19 cellular contexts compared by ENCODE assay signal in genomic region chr3:139611540-139611939, GRCh38.
DNase-seq lines count a peak whose midpoint lies in the region; TF ChIP-seq lines count a peak whose summit lies in the region.
"Had no signal": no experiment of that assay in that cellular context is flagged by ENCODE, and none has a peak within 500 bp of the region (broad histone marks: within the 10 kb centered on the region; RNA-seq: fewer than 3 reads in every experiment).

No MANE protein-coding gene starts in this region.

- POLR2A ChIA-PET in A673 (lab: Charles Lee; ENCODE audit: low non-redundant PET) (no interaction called here), HEK293 (lab: Yijun Ruan, JAX) (no interaction called here)

- H3K27ac ChIP-seq in A673 (ENCODE audit: low read depth, low read length, poor library complexity, severe bottlenecking) (no peak overlapping the region), HEK293 (ENCODE audit: extremely low read depth, low read depth, low read length) (no peak overlapping the region)
- H3K27ac ChIP-seq: C4-2B, GM23248, HL-60 had no signal

- TF ChIP-seq CTCF in A673 (conservative IDR thresholded peaks at IDR 0.05; ENCODE audit: low read depth, low read length) (no peak), HEK293 (tag by site-specific recombination; IDR thresholded peaks at IDR 0.05) (no peak), GM10266 (IDR thresholded peaks at IDR 0.05; ENCODE audit: control insufficient read depth, insufficient read depth, low read depth, missing control alignments) (no peak)

- BruUV-seq in A673 (replicated peaks; lab: Mats Ljungman, UMichigan): no TSS peak

- intact Hi-C loops in A673 (cut with micrococcal nuclease; ENCODE audit: unreplicated experiment): no loop called here

- no peaks in the 10 kb centered on the region for H3K9me3 ChIP-seq in A673 (ENCODE audit: low read depth, low read length, poor library complexity, severe bottlenecking)
- H3K9me3 ChIP-seq in HEK293 (ENCODE audit: control insufficient read depth, insufficient read depth, low read depth, low read length): no peaks in the 10 kb centered on the region
- H3K9me3 ChIP-seq: HAP-1 had no signal

- no peaks in the 10 kb centered on the region for H3K4me1 ChIP-seq in A673 (ENCODE audit: insufficient read depth, low read length, poor library complexity, severe bottlenecking)
- peaks cover 4% of the 10 kb centered on the region for H3K4me1 ChIP-seq in HEK293 (ENCODE audit: control insufficient read depth, insufficient read depth, low read length)
- H3K4me1 ChIP-seq: HAP-1 had no signal

- no peaks in the 10 kb centered on the region for H3K27me3 ChIP-seq in A673 (replicated peaks; ENCODE audit: insufficient read depth, low read depth, low read length, poor library complexity)

- DNase-seq in NCI-H2171 treated with DMSO at 0.1 percent for 48 hours (lab: John Stamatoyannopoulos, UW): peak; percentile 30
- DNase-seq in NCI-H2171 (lab: John Stamatoyannopoulos, UW): no peak
- DNase-seq in A673 (ENCODE audit: low spot score): peak; percentile 28
- DNase-seq in NCI-H82 treated with DMSO at 0.1 percent for 48 hours (lab: John Stamatoyannopoulos, UW; ENCODE audit: unreplicated experiment): peak; percentile 48
- no peak for DNase-seq in stimulated activated naive CD4-positive, alpha-beta T cell treated with Interleukin-2 at 50 U/mL for 16 hours (lab: John Stamatoyannopoulos, UW)
- DNase-seq in GM10266 (ENCODE audit: extremely low spot score): no peak
- no peak for DNase-seq in C1 segment of cervical spinal cord (lab: John Stamatoyannopoulos, UW)
- DNase-seq: 8988T; CD4-positive, alpha-beta T cell; DMS53; DND-41; EL; GM23248; IMR-90; KBM-7 had no signal

- CTCF ChIA-PET in A673 (lab: Charles Lee) (no interaction called here), HEK293 (lab: Yijun Ruan, JAX) (no interaction called here)

- no peak overlapping the region for H3K4me3 ChIP-seq in A673 (ENCODE audit: low read depth, low read length, poor library complexity, severe bottlenecking)
- H3K4me3 ChIP-seq in HEK293 (ENCODE audit: low read depth, low read length): no peak overlapping the region
- H3K4me3 ChIP-seq: GM23248, HAP-1 had no signal

- H3K36me3 ChIP-seq in A673 (ENCODE audit: insufficient read depth, low read length, poor library complexity, severe bottlenecking) (no peaks in the 10 kb centered on the region), HEK293 (ENCODE audit: control insufficient read depth in 2 of 2, insufficient read depth in 1 of 2, low read length in 2 of 2) (no peaks in the 10 kb centered on the region)
- H3K36me3 ChIP-seq: HAP-1 had no signal

TF ChIP-seq in HEK293, 187 proteins besides CTCF, POLR2A, EP300 and RAD21:
- TF ChIP-seq GLIS1 (tag by site-specific recombination; IDR thresholded peaks at IDR 0.05) (peak; percentile 59), ZNF146 (tag by site-specific recombination; IDR thresholded peaks at IDR 0.05) (no peak)
TF ChIP-seq in HEK293: peak in this region for 1.

Comparison
In these comparisons a context has a peak if more than half of its experiments do, and no peak if none do; other contexts are left out.
1. DNase-seq: peak in NCI-H2171 treated with DMSO at 0.1 percent for 48 hours (single experiment), A673 (single experiment) and NCI-H82 treated with DMSO at 0.1 percent for 48 hours (single experiment); none in NCI-H2171 (single experiment), stimulated activated naive CD4-positive, alpha-beta T cell treated with Interleukin-2 at 50 U/mL for 16 hours (single experiment), GM10266 (single experiment) and C1 segment of cervical spinal cord (0 of 14).